8 cellular contexts compared by ENCODE assay signal in genomic region chr2:25362564-25363145, GRCh38. TPM values are rescaled to one million over a fixed set of nuclear protein-coding genes. Genes with fewer than 3 reads are reported as not detected.
DNase-seq lines count a peak whose midpoint lies in the region; ATAC-seq, FAIRE-seq and TF ChIP-seq lines count a peak whose summit lies in the region.

No MANE protein-coding gene starts in this region.

- H3K9ac ChIP-seq in HCT116 (ENCODE audit: low read length) = peak overlapping the region; percentile 46

- RAD21 ChIA-PET in HCT116 (lab: Charles Lee; ENCODE audit: low non-redundant PET in 1 of 2, low total read pairs in 2 of 2, uncharacterized antibody in 2 of 2, unreplicated experiment in 2 of 2) = interaction anchor here in 1 of 2 experiments (1.2 kb wide), 1 partner anchor 13 kb away, joined by 3 read pairs; no protein-coding TSS in a partner anchor

- no TSS peak for BruUV-seq in HCT116 (replicated peaks; lab: Mats Ljungman, UMichigan)

- H3K79me2 ChIP-seq in HCT116 (ENCODE audit: insufficient read depth, low read length) = no peaks in the 10 kb centered on the region

- peak overlapping the region; percentile 71 for H3K4me2 ChIP-seq in HCT116 (ENCODE audit: low read length)

- TF ChIP-seq RAD21 in HCT116 (IDR thresholded peaks at IDR 0.05; ENCODE audit: low read depth) = no peak

- ATAC-seq in HCT116 = no peak
- ATAC-seq in sciatic nerve = peak; percentile 63
- no peak for ATAC-seq in omental fat pad (ENCODE audit: low FRiP score)

- H3K9me2 ChIP-seq in HCT116 (ENCODE audit: insufficient read depth) = no peaks in the 10 kb centered on the region

- TF ChIP-seq POLR2A in GM12892 (IDR thresholded peaks at IDR 0.05; ENCODE audit: low read depth, low read length) = peak; percentile 56; the same call in 1 of the 2 replicates
- TF ChIP-seq POLR2A in HCT116 (IDR thresholded peaks at IDR 0.05; ENCODE audit: borderline replicate concordance, extremely low read depth, insufficient read depth, insufficient read length) = no peak

- intact Hi-C loops in HCT116 (cut with micrococcal nuclease) (no loop called here), sciatic nerve (cut with DNase I) (no loop called here)

- no peak for FAIRE-seq in GM12892 (lab: Jason Lieb, UNC)

- H4K20me1 ChIP-seq in HCT116 (ENCODE audit: insufficient read depth) = no peaks in the 10 kb centered on the region

- no peak overlapping the region for H3K27ac ChIP-seq in HCT116 (ENCODE audit: low read depth, low read length)

- H3K36me3 ChIP-seq in HCT116 (ENCODE audit: control insufficient read depth in 1 of 2, insufficient read depth in 2 of 2, low read length in 2 of 2) = no peaks in the 10 kb centered on the region

- H3K4me3 ChIP-seq in HCT116 (replicated peaks in 1 of 2; ENCODE audit: low read depth in 1 of 2, low read length in 2 of 2) (peak overlapping the region in 1 of 2 experiments; percentile 49; a peak in 3 of 4 replicates), fibroblast of the aortic adventitia (ENCODE audit: low read depth, low read length) (peak overlapping the region; percentile 57)

- POLR2A ChIA-PET in HCT116 (lab: Charles Lee) = interaction anchor here (1.1 to 1.4 kb wide), 2 partner anchors 10 to 12 kb away, joined by 3 to 4 read pairs; no protein-coding TSS in a partner anchor

- H3K27me3 ChIP-seq in HCT116 (ENCODE audit: insufficient read depth, low read length) = no peaks in the 10 kb centered on the region

- TF ChIP-seq CTCF in HCT116 (IDR thresholded peaks at IDR 0.05 in 2 of 3, conservative IDR thresholded peaks at IDR 0.05 in 1 of 3; ENCODE audit: borderline replicate concordance in 1 of 3, insufficient read depth in 1 of 3, low read depth in 2 of 3, low read length in 2 of 3) (no peak), fibroblast of the aortic adventitia (IDR thresholded peaks at IDR 0.05; ENCODE audit: insufficient read depth, low read length) (no peak), omental fat pad (IDR thresholded peaks at IDR 0.05) (no peak)

- CTCF ChIA-PET in HCT116 (lab: Charles Lee) = interaction anchor here (0.6 to 2.6 kb wide), 18 partner anchors 9 to 302 kb away, joined by 3 to 54 read pairs (median 3); no protein-coding TSS in a partner anchor

- H3K9me3 ChIP-seq in HCT116 (ENCODE audit: control insufficient read depth in 1 of 2, insufficient read depth in 1 of 2, low read depth in 1 of 2, low read length in 2 of 2) = no peaks in the 10 kb centered on the region

- DNase-seq in GM12892 (ENCODE audit: insufficient read length) (peak; percentile 82), HCT116 (ENCODE audit: low read depth, low spot score) (no peak), MV-4-11 (lab: John Stamatoyannopoulos, UW) (peak; percentile 78), activated T-cell treated with anti-CD3 and anti-CD28 coated beads for 24 hours (ENCODE audit: low read depth) (peak; percentile 49), fibroblast of the aortic adventitia (ENCODE audit: low read depth) (no peak), sciatic nerve (ENCODE audit: low spot score) (peak; percentile 76), omental fat pad (ENCODE audit: low spot score) (no peak), SK-N-DZ (ENCODE audit: low spot score) (no peak)

- H2AFZ ChIP-seq in HCT116 (ENCODE audit: low read depth, low read length, poor library complexity, severe bottlenecking) = peak overlapping the region; percentile 20

- H3K4me1 ChIP-seq in HCT116 (ENCODE audit: control insufficient read depth in 1 of 2, insufficient read depth in 2 of 2, low read length in 2 of 2) = peaks cover 0 to 14% of the 10 kb centered on the region in 2 experiments; a peak in 2 of 4 replicates

TF ChIP-seq in HCT116, 20 proteins besides CTCF, POLR2A, EP300 and RAD21:
- TF ChIP-seq JUND (IDR thresholded peaks at IDR 0.05) = no peak
- no peak for TF ChIP-seq ZFX (IDR thresholded peaks at IDR 0.05)
- no peak for TF ChIP-seq POLR2AphosphoS5 (IDR thresholded peaks at IDR 0.05; ENCODE audit: low read depth, low read length)
- no peak for TF ChIP-seq REST (IDR thresholded peaks at IDR 0.05; ENCODE audit: low read depth)
- no peak for TF ChIP-seq CBX3 (IDR thresholded peaks at IDR 0.05; ENCODE audit: low read depth)
- TF ChIP-seq SRF (IDR thresholded peaks at IDR 0.05; ENCODE audit: low read depth) = no peak
- no peak for TF ChIP-seq EGR1 (IDR thresholded peaks at IDR 0.05; ENCODE audit: low read depth)
- TF ChIP-seq ZBTB33 (IDR thresholded peaks at IDR 0.05; ENCODE audit: extremely low read depth, insufficient replicate concordance, low read length) = no peak
- TF ChIP-seq YY1 (IDR thresholded peaks at IDR 0.05; ENCODE audit: extremely low read depth, insufficient replicate concordance, low read depth, low read length) = no peak
- TF ChIP-seq ATF3 (IDR thresholded peaks at IDR 0.05) = no peak
- TF ChIP-seq SP1 (IDR thresholded peaks at IDR 0.05; ENCODE audit: low read depth) = no peak
- TF ChIP-seq EZH2 (IDR thresholded peaks at IDR 0.05) = no peak
- no peak for TF ChIP-seq FOSL1 (IDR thresholded peaks at IDR 0.05; ENCODE audit: low read depth)
- no peak for TF ChIP-seq SIN3A (IDR thresholded peaks at IDR 0.05; ENCODE audit: low read depth)
- no peak for TF ChIP-seq MAX (IDR thresholded peaks at IDR 0.05)
- no peak for TF ChIP-seq ZNF274 (IDR thresholded peaks at IDR 0.05; ENCODE audit: low read depth, low read length)
- TF ChIP-seq CEBPB (IDR thresholded peaks at IDR 0.05; ENCODE audit: low read depth) = no peak
- TF ChIP-seq ELF1 (IDR thresholded peaks at IDR 0.05; ENCODE audit: borderline replicate concordance, low read depth) = no peak
- no peak for TF ChIP-seq EZH2phosphoT487 (IDR thresholded peaks at IDR 0.05; ENCODE audit: borderline replicate concordance)
- no peak for TF ChIP-seq TCF7L2 (IDR thresholded peaks at IDR 0.05; ENCODE audit: borderline replicate concordance, extremely low read depth, insufficient read depth, insufficient read length)

RNA-seq across cellular contexts. Expression of gene DNMT3A, which starts 20.9 kb away (rescaled TPM):
- polyA plus RNA-seq in GM12892 (2012; ENCODE audit: missing spikeins) = 16.1 TPM
- 14.3 TPM for total RNA-seq in HCT116 (2021; ENCODE audit: unreplicated experiment)
- polyA plus RNA-seq in HCT116 (2012) = 7.3 and 7.6 TPM in 2 replicates
- total RNA-seq in fibroblast of the aortic adventitia (ENCODE audit: low replicate concordance) = 10.8 and 11.9 TPM in 2 replicates
- 35.0 TPM for total RNA-seq in sciatic nerve
- 10 to 100 TPM in 1 of 4 donors, 1 to 10 TPM in 3; 8.0 to 18.0 (median 9.3) TPM for total RNA-seq in omental fat pad
- polyA plus RNA-seq in SK-N-DZ (2014; cell fraction: cytosol; rRNA removed) = 14.4 and 17.3 TPM in 2 replicates
- 33.4 and 46.5 TPM in 2 replicates for polyA plus RNA-seq in SK-N-DZ (2014; cell fraction: nucleus; rRNA removed)

Comparison
In these comparisons a context has a peak if more than half of its experiments do, and no peak if none do; other contexts are left out.
1. DNase-seq: peak in GM12892 (single experiment), MV-4-11 (single experiment), activated T-cell treated with anti-CD3 and anti-CD28 coated beads for 24 hours (single experiment) and sciatic nerve (single experiment); none in HCT116 (single experiment), fibroblast of the aortic adventitia (single experiment), omental fat pad (single experiment) and SK-N-DZ (single experiment).